ENCODE assay signal across 1 cellular context in the genomic region with DNA sequence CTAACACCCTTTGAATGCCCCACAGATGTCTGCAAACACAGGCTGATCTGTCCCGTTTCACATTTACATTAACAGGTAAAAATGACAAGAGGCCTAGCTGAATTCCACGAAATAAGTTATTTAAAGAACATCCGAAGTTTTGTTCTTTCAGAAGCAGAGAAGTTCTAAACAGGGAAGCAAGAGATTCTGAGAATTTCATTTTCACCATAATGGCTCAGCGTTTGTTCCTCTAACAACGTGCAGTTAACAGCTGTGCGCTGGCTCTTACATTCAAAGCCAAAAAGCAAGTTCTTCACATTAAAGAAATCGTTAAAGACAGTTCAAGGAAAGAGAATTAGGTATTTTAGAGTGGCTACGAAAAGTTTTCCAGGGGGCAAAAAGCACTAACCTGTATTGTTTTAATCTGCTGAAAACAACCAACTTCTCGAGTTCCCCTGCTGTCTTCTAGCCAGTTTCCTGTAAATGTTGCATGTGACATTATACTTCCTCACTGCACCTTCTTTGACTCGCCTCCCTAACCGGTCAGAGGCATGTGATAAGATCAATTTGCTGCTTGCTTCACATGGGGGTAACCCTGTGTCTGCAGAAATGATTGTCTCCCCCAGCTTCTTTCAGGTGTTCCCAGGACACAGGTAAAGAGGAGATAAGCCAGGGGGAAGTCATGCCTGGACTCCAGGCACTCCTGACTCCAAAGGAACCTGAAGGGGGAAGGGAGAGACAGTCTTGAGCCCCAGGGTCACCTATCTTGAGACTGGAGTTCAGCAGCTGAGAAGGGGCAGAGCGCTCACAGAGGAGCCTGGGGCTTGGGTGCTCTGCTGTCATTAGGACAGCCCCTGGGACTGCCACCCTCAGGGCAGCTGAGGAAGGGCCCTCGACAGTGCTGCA.
TF ChIP-seq lines count a peak whose summit lies in the region.

No MANE protein-coding gene starts in this region.

TF ChIP-seq in K562, 482 proteins besides CTCF, POLR2A, EP300 and RAD21 (continued from another document and continues in another):
- TF ChIP-seq, protein P1, sequence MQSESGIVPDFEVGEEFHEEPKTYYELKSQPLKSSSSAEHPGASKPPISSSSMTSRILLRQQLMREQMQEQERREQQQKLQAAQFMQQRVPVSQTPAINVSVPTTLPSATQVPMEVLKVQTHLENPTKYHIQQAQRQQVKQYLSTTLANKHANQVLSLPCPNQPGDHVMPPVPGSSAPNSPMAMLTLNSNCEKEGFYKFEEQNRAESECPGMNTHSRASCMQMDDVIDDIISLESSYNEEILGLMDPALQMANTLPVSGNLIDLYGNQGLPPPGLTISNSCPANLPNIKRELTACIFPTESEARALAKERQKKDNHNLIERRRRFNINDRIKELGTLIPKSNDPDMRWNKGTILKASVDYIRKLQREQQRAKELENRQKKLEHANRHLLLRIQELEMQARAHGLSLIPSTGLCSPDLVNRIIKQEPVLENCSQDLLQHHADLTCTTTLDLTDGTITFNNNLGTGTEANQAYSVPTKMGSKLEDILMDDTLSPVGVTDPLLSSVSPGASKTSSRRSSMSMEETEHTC (IDR thresholded peaks at IDR 0.05), result peak; percentile 39; the same call in 1 of the 2 replicates
- TF ChIP-seq MAFK (IDR thresholded peaks at IDR 0.05; ENCODE audit: low read length) (no peak), NCOA2 (IDR thresholded peaks at IDR 0.05; ENCODE audit: partially characterized antibody in 2 of 2) (no peak), KLF6 (CRISPR knock-in tag; IDR thresholded peaks at IDR 0.05; ENCODE audit: borderline replicate concordance) (peak; percentile 16; the same call in 1 of the 2 replicates), SMARCA4 (IDR thresholded peaks at IDR 0.05) (peak; percentile 62; the same call in 1 of the 2 replicates), CBX2 (IDR thresholded peaks at IDR 0.05; ENCODE audit: insufficient read depth, low read length, poor library complexity, severe bottlenecking) (no peak), ZNF766 (CRISPR knock-in tag; conservative IDR thresholded peaks at IDR 0.05) (peak; percentile 62; the same call in 1 of the 2 replicates), DMBX1 (CRISPR knock-in tag; IDR thresholded peaks at IDR 0.05; ENCODE audit: borderline replicate concordance) (peak; percentile 34; the same call in 1 of the 2 replicates), POLR2H (tag; IDR thresholded peaks at IDR 0.05; ENCODE audit: low read depth) (peak; percentile 88), POLR3G (IDR thresholded peaks at IDR 0.05; ENCODE audit: extremely low read depth, insufficient read length, insufficient replicate concordance) (no peak), RNF2 (IDR thresholded peaks at IDR 0.05) (peak; percentile 32; the same call in 1 of the 2 replicates), MCM5 (IDR thresholded peaks at IDR 0.05; ENCODE audit: low read depth) (no peak), MAZ (CRISPR knock-in tag; conservative IDR thresholded peaks at IDR 0.05 in 1 of 2, IDR thresholded peaks at IDR 0.05 in 1 of 2) (peak in 1 of 2 experiments; percentile 33; a peak in 1 of 4 replicates), NCOR1 (IDR thresholded peaks at IDR 0.05) (no peak), CC2D1A (IDR thresholded peaks at IDR 0.05) (no peak), ZNF174 (CRISPR knock-in tag; IDR thresholded peaks at IDR 0.05) (peak; percentile 76; the same call in 1 of the 2 replicates), BCL6 (CRISPR knock-in tag; IDR thresholded peaks at IDR 0.05) (no peak), ZNF212 (CRISPR knock-in tag; IDR thresholded peaks at IDR 0.05) (no peak), ZNF143 (CRISPR knock-in tag; IDR thresholded peaks at IDR 0.05) (no peak), CEBPG (CRISPR knock-in tag; IDR thresholded peaks at IDR 0.05) (0 out of 2 replicates have a peak, but pooled peaks have one; percentile 32), CEBPG (tag; conservative IDR thresholded peaks at IDR 0.05 in 1 of 2, IDR thresholded peaks at IDR 0.05 in 1 of 2) (peak; percentile 37 to 65; a peak in 3 of 4 replicates), ZFP30 (CRISPR knock-in tag; IDR thresholded peaks at IDR 0.05; ENCODE audit: borderline replicate concordance) (no peak), NR2C1 (IDR thresholded peaks at IDR 0.05) (0 out of 2 replicates have a peak, but pooled peaks have one; percentile 28), NR2C1 (tag; IDR thresholded peaks at IDR 0.05) (peak; percentile 29; the same call in 1 of the 2 replicates), HNRNPL (IDR thresholded peaks at IDR 0.05; ENCODE audit: low read depth, low read length) (no peak), BACH1 (tag; IDR thresholded peaks at IDR 0.05) (peak; percentile 64; the same call in 1 of the 2 replicates), MEF2D (tag; conservative IDR thresholded peaks at IDR 0.05; ENCODE audit: low read depth) (peak; percentile 42; the same call in 1 of the 2 replicates), SMARCA5 (IDR thresholded peaks at IDR 0.05) (no peak), L3MBTL2 (IDR thresholded peaks at IDR 0.05) (peak; percentile 83), HNRNPLL (IDR thresholded peaks at IDR 0.05; ENCODE audit: low read depth, low read length, poor library complexity, severe bottlenecking) (no peak)
- TF ChIP-seq, protein P2, sequence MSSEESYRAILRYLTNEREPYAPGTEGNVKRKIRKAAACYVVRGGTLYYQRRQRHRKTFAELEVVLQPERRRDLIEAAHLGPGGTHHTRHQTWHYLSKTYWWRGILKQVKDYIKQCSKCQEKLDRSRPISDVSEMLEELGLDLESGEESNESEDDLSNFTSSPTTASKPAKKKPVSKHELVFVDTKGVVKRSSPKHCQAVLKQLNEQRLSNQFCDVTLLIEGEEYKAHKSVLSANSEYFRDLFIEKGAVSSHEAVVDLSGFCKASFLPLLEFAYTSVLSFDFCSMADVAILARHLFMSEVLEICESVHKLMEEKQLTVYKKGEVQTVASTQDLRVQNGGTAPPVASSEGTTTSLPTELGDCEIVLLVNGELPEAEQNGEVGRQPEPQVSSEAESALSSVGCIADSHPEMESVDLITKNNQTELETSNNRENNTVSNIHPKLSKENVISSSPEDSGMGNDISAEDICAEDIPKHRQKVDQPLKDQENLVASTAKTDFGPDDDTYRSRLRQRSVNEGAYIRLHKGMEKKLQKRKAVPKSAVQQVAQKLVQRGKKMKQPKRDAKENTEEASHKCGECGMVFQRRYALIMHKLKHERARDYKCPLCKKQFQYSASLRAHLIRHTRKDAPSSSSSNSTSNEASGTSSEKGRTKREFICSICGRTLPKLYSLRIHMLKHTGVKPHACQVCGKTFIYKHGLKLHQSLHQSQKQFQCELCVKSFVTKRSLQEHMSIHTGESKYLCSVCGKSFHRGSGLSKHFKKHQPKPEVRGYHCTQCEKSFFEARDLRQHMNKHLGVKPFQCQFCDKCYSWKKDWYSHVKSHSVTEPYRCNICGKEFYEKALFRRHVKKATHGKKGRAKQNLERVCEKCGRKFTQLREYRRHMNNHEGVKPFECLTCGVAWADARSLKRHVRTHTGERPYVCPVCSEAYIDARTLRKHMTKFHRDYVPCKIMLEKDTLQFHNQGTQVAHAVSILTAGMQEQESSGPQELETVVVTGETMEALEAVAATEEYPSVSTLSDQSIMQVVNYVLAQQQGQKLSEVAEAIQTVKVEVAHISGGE (CRISPR knock-in tag; IDR thresholded peaks at IDR 0.05), result no peak; a peak in 1 of 6 replicates
- TF ChIP-seq, protein P3, sequence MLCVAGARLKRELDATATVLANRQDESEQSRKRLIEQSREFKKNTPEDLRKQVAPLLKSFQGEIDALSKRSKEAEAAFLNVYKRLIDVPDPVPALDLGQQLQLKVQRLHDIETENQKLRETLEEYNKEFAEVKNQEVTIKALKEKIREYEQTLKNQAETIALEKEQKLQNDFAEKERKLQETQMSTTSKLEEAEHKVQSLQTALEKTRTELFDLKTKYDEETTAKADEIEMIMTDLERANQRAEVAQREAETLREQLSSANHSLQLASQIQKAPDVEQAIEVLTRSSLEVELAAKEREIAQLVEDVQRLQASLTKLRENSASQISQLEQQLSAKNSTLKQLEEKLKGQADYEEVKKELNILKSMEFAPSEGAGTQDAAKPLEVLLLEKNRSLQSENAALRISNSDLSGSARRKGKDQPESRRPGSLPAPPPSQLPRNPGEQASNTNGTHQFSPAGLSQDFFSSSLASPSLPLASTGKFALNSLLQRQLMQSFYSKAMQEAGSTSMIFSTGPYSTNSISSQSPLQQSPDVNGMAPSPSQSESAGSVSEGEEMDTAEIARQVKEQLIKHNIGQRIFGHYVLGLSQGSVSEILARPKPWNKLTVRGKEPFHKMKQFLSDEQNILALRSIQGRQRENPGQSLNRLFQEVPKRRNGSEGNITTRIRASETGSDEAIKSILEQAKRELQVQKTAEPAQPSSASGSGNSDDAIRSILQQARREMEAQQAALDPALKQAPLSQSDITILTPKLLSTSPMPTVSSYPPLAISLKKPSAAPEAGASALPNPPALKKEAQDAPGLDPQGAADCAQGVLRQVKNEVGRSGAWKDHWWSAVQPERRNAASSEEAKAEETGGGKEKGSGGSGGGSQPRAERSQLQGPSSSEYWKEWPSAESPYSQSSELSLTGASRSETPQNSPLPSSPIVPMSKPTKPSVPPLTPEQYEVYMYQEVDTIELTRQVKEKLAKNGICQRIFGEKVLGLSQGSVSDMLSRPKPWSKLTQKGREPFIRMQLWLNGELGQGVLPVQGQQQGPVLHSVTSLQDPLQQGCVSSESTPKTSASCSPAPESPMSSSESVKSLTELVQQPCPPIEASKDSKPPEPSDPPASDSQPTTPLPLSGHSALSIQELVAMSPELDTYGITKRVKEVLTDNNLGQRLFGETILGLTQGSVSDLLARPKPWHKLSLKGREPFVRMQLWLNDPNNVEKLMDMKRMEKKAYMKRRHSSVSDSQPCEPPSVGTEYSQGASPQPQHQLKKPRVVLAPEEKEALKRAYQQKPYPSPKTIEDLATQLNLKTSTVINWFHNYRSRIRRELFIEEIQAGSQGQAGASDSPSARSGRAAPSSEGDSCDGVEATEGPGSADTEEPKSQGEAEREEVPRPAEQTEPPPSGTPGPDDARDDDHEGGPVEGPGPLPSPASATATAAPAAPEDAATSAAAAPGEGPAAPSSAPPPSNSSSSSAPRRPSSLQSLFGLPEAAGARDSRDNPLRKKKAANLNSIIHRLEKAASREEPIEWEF (CRISPR knock-in tag; IDR thresholded peaks at IDR 0.05), result 0 out of 2 replicates have a peak, but pooled peaks have one; percentile 32
- TF ChIP-seq, protein P4, sequence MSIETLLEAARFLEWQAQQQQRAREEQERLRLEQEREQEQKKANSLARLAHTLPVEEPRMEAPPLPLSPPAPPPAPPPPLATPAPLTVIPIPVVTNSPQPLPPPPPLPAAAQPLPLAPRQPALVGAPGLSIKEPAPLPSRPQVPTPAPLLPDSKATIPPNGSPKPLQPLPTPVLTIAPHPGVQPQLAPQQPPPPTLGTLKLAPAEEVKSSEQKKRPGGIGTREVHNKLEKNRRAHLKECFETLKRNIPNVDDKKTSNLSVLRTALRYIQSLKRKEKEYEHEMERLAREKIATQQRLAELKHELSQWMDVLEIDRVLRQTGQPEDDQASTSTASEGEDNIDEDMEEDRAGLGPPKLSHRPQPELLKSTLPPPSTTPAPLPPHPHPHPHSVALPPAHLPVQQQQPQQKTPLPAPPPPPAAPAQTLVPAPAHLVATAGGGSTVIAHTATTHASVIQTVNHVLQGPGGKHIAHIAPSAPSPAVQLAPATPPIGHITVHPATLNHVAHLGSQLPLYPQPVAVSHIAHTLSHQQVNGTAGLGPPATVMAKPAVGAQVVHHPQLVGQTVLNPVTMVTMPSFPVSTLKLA (conservative IDR thresholded peaks at IDR 0.05), result peak in 1 of 2 experiments; percentile 28; a peak in 1 of 4 replicates
- TF ChIP-seq, protein P5, sequence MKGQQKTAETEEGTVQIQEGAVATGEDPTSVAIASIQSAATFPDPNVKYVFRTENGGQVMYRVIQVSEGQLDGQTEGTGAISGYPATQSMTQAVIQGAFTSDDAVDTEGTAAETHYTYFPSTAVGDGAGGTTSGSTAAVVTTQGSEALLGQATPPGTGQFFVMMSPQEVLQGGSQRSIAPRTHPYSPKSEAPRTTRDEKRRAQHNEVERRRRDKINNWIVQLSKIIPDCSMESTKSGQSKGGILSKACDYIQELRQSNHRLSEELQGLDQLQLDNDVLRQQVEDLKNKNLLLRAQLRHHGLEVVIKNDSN (CRISPR knock-in tag; IDR thresholded peaks at IDR 0.05), result no peak
- TF ChIP-seq, protein P6, sequence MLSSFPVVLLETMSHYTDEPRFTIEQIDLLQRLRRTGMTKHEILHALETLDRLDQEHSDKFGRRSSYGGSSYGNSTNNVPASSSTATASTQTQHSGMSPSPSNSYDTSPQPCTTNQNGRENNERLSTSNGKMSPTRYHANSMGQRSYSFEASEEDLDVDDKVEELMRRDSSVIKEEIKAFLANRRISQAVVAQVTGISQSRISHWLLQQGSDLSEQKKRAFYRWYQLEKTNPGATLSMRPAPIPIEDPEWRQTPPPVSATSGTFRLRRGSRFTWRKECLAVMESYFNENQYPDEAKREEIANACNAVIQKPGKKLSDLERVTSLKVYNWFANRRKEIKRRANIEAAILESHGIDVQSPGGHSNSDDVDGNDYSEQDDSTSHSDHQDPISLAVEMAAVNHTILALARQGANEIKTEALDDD (IDR thresholded peaks at IDR 0.05), result 0 out of 2 replicates have a peak, but pooled peaks have one; percentile 35
- TF ChIP-seq, protein P7, sequence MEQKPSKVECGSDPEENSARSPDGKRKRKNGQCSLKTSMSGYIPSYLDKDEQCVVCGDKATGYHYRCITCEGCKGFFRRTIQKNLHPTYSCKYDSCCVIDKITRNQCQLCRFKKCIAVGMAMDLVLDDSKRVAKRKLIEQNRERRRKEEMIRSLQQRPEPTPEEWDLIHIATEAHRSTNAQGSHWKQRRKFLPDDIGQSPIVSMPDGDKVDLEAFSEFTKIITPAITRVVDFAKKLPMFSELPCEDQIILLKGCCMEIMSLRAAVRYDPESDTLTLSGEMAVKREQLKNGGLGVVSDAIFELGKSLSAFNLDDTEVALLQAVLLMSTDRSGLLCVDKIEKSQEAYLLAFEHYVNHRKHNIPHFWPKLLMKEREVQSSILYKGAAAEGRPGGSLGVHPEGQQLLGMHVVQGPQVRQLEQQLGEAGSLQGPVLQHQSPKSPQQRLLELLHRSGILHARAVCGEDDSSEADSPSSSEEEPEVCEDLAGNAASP (IDR thresholded peaks at IDR 0.05), result no peak
- TF ChIP-seq, protein P8, sequence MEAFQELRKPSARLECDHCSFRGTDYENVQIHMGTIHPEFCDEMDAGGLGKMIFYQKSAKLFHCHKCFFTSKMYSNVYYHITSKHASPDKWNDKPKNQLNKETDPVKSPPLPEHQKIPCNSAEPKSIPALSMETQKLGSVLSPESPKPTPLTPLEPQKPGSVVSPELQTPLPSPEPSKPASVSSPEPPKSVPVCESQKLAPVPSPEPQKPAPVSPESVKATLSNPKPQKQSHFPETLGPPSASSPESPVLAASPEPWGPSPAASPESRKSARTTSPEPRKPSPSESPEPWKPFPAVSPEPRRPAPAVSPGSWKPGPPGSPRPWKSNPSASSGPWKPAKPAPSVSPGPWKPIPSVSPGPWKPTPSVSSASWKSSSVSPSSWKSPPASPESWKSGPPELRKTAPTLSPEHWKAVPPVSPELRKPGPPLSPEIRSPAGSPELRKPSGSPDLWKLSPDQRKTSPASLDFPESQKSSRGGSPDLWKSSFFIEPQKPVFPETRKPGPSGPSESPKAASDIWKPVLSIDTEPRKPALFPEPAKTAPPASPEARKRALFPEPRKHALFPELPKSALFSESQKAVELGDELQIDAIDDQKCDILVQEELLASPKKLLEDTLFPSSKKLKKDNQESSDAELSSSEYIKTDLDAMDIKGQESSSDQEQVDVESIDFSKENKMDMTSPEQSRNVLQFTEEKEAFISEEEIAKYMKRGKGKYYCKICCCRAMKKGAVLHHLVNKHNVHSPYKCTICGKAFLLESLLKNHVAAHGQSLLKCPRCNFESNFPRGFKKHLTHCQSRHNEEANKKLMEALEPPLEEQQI (IDR thresholded peaks at IDR 0.05), result 0 out of 2 replicates have a peak, but pooled peaks have one; percentile 21
